In the genomic region with DNA sequence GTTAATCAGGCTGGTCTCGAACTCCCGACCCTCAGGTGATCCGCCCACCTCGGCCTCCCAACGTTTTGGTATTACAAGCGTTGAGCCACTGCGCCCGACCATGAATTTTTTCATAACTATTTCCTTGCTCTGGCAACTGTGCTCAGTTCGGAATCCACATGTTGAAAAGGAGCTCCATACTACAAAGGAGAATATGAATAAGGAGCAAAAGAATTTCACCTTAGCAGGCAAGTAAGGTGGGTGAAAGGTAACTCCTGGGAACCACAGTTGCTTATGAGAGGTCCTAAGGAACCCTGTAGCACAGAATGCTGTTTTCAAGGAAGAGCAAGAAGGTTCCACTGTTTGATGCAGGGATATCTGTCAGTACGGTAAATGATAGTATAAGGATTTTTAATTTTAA, we compare ENCODE assay signal across 15 cellular contexts. TPM values are rescaled to one million over a fixed set of nuclear protein-coding genes. Genes with fewer than 3 reads are reported as not detected.
A peak's percentile ranks its signal among the peaks of the same experiment; 100 is the strongest.
DNase-seq lines count a peak whose midpoint lies in the region; ATAC-seq, FAIRE-seq and TF ChIP-seq lines count a peak whose summit lies in the region.
"Had no signal": no experiment of that assay in that cellular context is flagged by ENCODE, and none has a peak within 500 bp of the region (broad histone marks: within the 10 kb centered on the region; RNA-seq: fewer than 3 reads in every experiment).

No MANE protein-coding gene starts in this region.

- no peaks in the 10 kb centered on the region for H3K9me3 ChIP-seq in astrocyte (ENCODE audit: insufficient read depth, low read depth, low read length)
- no peaks in the 10 kb centered on the region for H3K9me3 ChIP-seq in thoracic aorta
- H3K9me3 ChIP-seq: Caco-2 had no signal

- H3K27ac Mint-ChIP-seq in natural killer cell (peak overlapping the region; percentile 15 to 44), astrocyte (ENCODE audit: unreplicated experiment) (peak overlapping the region; percentile 62), nephron progenitor cell (peak overlapping the region; percentile 51)
- H3K27ac Mint-ChIP-seq in natural killer cell treated with Interleukin-12 subunit alpha and Interleukin-12 subunit beta and Interleukin-15 and Interleukin-18, amount 100 ng/mL, for 72 hours: peak overlapping the region in 1 of 2 donors; percentile 27

- no peaks in the 10 kb centered on the region for H3K27me3 ChIP-seq in astrocyte (ENCODE audit: insufficient read depth, low read length)
- H3K27me3 ChIP-seq in thoracic aorta (replicated peaks; ENCODE audit: insufficient read depth): no peaks in the 10 kb centered on the region

- H3K4me1 Mint-ChIP-seq in natural killer cell (peaks cover 0 to 6% of the 10 kb centered on the region in 2 donors), astrocyte (ENCODE audit: low read depth, unreplicated experiment) (peaks cover 13% of the 10 kb centered on the region), nephron progenitor cell (peaks cover 5% of the 10 kb centered on the region)
- peaks cover 0 to 11% of the 10 kb centered on the region in 2 donors for H3K4me1 Mint-ChIP-seq in natural killer cell treated with Interleukin-12 subunit alpha and Interleukin-12 subunit beta and Interleukin-15 and Interleukin-18, amount 100 ng/mL, for 72 hours (ENCODE audit: low read depth in 2 of 2)
- H3K4me1 Mint-ChIP-seq: CD14-positive monocyte had no signal

- no peak for DNase-seq in natural killer cell
- DNase-seq in natural killer cell treated with Interleukin-12 subunit alpha and Interleukin-12 subunit beta and Interleukin-15 and Interleukin-18, amount 100 ng/mL, for 72 hours (ENCODE audit: low spot score): no peak
- no peak for DNase-seq in astrocyte (ENCODE audit: low read depth)
- no peak for DNase-seq in nephron progenitor cell
- no peak for DNase-seq in thoracic aorta (ENCODE audit: low spot score)
- no peak for DNase-seq in NCI-H1436 (lab: John Stamatoyannopoulos, UW)
- DNase-seq in Ammon's horn (ENCODE audit: low spot score): no peak
- no peak for DNase-seq in NCI-H1092 (lab: John Stamatoyannopoulos, UW)
- DNase-seq: Caco-2; CD8-positive, alpha-beta memory T cell; IMR-90 had no signal

- H3K9me3 Mint-ChIP-seq in natural killer cell: no peaks in the 10 kb centered on the region
- H3K9me3 Mint-ChIP-seq in natural killer cell treated with Interleukin-12 subunit alpha and Interleukin-12 subunit beta and Interleukin-15 and Interleukin-18, amount 100 ng/mL, for 72 hours: no peaks in the 10 kb centered on the region
- H3K9me3 Mint-ChIP-seq in astrocyte (ENCODE audit: unreplicated experiment): no peaks in the 10 kb centered on the region
- no peaks in the 10 kb centered on the region for H3K9me3 Mint-ChIP-seq in nephron progenitor cell
- H3K9me3 Mint-ChIP-seq: CD14-positive monocyte; CD8-positive, alpha-beta memory T cell had no signal

- intact Hi-C loops in natural killer cell (cut with micrococcal nuclease): no loop called here

- H3K4me3 ChIP-seq in astrocyte (ENCODE audit: insufficient read depth, low read depth, low read length): no peak overlapping the region
- no peak overlapping the region for H3K4me3 ChIP-seq in thoracic aorta

- H3K27me3 Mint-ChIP-seq in natural killer cell (ENCODE audit: low read depth in 2 of 2): no peaks in the 10 kb centered on the region
- H3K27me3 Mint-ChIP-seq in natural killer cell treated with Interleukin-12 subunit alpha and Interleukin-12 subunit beta and Interleukin-15 and Interleukin-18, amount 100 ng/mL, for 72 hours: no peaks in the 10 kb centered on the region
- no peaks in the 10 kb centered on the region for H3K27me3 Mint-ChIP-seq in astrocyte (ENCODE audit: low read depth, unreplicated experiment)
- peaks cover 2% of the 10 kb centered on the region for H3K27me3 Mint-ChIP-seq in nephron progenitor cell (ENCODE audit: low read depth, poor library complexity)
- H3K27me3 Mint-ChIP-seq: CD8-positive, alpha-beta memory T cell had no signal

- H3K27ac ChIP-seq in astrocyte (ENCODE audit: low read depth, low read length) (no peak overlapping the region), thoracic aorta (peak overlapping the region; percentile 73 to 95)

- no peaks in the 10 kb centered on the region for H3K36me3 Mint-ChIP-seq in natural killer cell
- peaks cover 5% of the 10 kb centered on the region for H3K36me3 Mint-ChIP-seq in natural killer cell treated with Interleukin-12 subunit alpha and Interleukin-12 subunit beta and Interleukin-15 and Interleukin-18, amount 100 ng/mL, for 72 hours
- H3K36me3 Mint-ChIP-seq in astrocyte (ENCODE audit: low read depth, unreplicated experiment): peaks cover 20% of the 10 kb centered on the region
- peaks cover 57% of the 10 kb centered on the region for H3K36me3 Mint-ChIP-seq in nephron progenitor cell (ENCODE audit: low read depth)

- peaks cover 77% of the 10 kb centered on the region for H4K20me1 ChIP-seq in astrocyte (ENCODE audit: insufficient read depth, low read length)

- no peak overlapping the region for H3K4me2 ChIP-seq in astrocyte (ENCODE audit: low read length)

- peaks cover 81% of the 10 kb centered on the region for H3K79me2 ChIP-seq in astrocyte (ENCODE audit: insufficient read depth, low read length)

- H3K4me1 ChIP-seq in astrocyte (ENCODE audit: insufficient read depth, low read length) (peaks cover 8% of the 10 kb centered on the region), thoracic aorta (ENCODE audit: control insufficient read depth in 1 of 2, low read depth in 2 of 2) (peaks cover 11 to 25% of the 10 kb centered on the region in 2 donors)
- H3K4me1 ChIP-seq: Caco-2 had no signal

- ATAC-seq in natural killer cell (no peak), thoracic aorta (ENCODE audit: insufficient number of reproducible peaks, low FRiP score, low read depth) (no peak)
- no peak for ATAC-seq in natural killer cell treated with Interleukin-12 subunit alpha and Interleukin-12 subunit beta and Interleukin-15 and Interleukin-18, amount 100 ng/mL, for 72 hours
- ATAC-seq: HCT116 had no signal

- no peak for FAIRE-seq in astrocyte (lab: Jason Lieb, UNC)
- FAIRE-seq: A204.1, H54 had no signal

- TF ChIP-seq CTCF in natural killer cell (IDR thresholded peaks at IDR 0.05): no peak
- no peak for TF ChIP-seq CTCF in astrocyte (IDR thresholded peaks at IDR 0.05; ENCODE audit: insufficient read depth, low read depth, low read length)
- TF ChIP-seq CTCF in nephron progenitor cell (IDR thresholded peaks at IDR 0.05): no peak
- TF ChIP-seq CTCF in thoracic aorta (IDR thresholded peaks at IDR 0.05): no peak

- H3K9ac ChIP-seq in astrocyte (ENCODE audit: low read length): no peak overlapping the region

- H3K36me3 ChIP-seq in astrocyte (ENCODE audit: insufficient read depth, low read length) (peaks cover 44% of the 10 kb centered on the region), thoracic aorta (peaks cover 23% of the 10 kb centered on the region)

- H2AFZ ChIP-seq in astrocyte (ENCODE audit: low read depth, low read length): no peak overlapping the region

- no peak overlapping the region for H3K4me3 Mint-ChIP-seq in natural killer cell
- H3K4me3 Mint-ChIP-seq in natural killer cell treated with Interleukin-12 subunit alpha and Interleukin-12 subunit beta and Interleukin-15 and Interleukin-18, amount 100 ng/mL, for 72 hours: no peak overlapping the region
- H3K4me3 Mint-ChIP-seq in astrocyte (ENCODE audit: unreplicated experiment): no peak overlapping the region
- H3K4me3 Mint-ChIP-seq in nephron progenitor cell: no peak overlapping the region
- H3K4me3 Mint-ChIP-seq: CD14-positive monocyte had no signal

RNA-seq across cellular contexts. Expression of a gene that starts 29.9 kb away (rescaled TPM):
- 100 to 1,000 TPM in 2 of 3 donors, 10 to 100 TPM in 1; 97.7 to 117 (median 112) TPM for total RNA-seq in natural killer cell
- 100 to 1,000 TPM in 1 of 2 donors, 10 to 100 TPM in 1; 89.1 to 145 TPM for total RNA-seq in natural killer cell treated with Interleukin-12 subunit alpha and Interleukin-12 subunit beta and Interleukin-15 and Interleukin-18, amount 100 ng/mL, for 72 hours
- 83.7 and 87.6 TPM in 2 replicates for total RNA-seq in astrocyte
- 100 to 1,000 TPM in 1 of 2 donors, 10 to 100 TPM in 1; 91.9 to 110 TPM for total RNA-seq in thoracic aorta
